ENCODE assay signal across 23 cellular contexts in genomic region chr3:20572473-20572872, GRCh38.
A peak's percentile ranks its signal among the peaks of the same experiment; 100 is the strongest.
DNase-seq lines count a peak whose midpoint lies in the region; ATAC-seq, FAIRE-seq and TF ChIP-seq lines count a peak whose summit lies in the region.
"Had no signal": no experiment of that assay in that cellular context is flagged by ENCODE, and none has a peak within 500 bp of the region (broad histone marks: within the 10 kb centered on the region; RNA-seq: fewer than 3 reads in every experiment).

No MANE protein-coding gene starts in this region.

- H3K4me3 Mint-ChIP-seq in GM23338 = no peak overlapping the region
- no peak overlapping the region for H3K4me3 Mint-ChIP-seq in astrocyte (ENCODE audit: unreplicated experiment)
- no peak overlapping the region for H3K4me3 Mint-ChIP-seq in stimulated activated effector memory CD8-positive, alpha-beta T cell treated with anti-CD3 and anti-CD28 coated beads, Interleukin-12 subunit alpha, Interleukin-12 subunit beta, amount 100 ng/mL, for 72 hours
- H3K4me3 Mint-ChIP-seq: CD14-positive monocyte; CD4-positive, alpha-beta T cell; CD8-positive, alpha-beta memory T cell; H9 had no signal

- H3K27me3 ChIP-seq in GM23338 (ENCODE audit: insufficient read depth) (no peaks in the 10 kb centered on the region), KMS-11 (ENCODE audit: insufficient read depth, low read depth) (no peaks in the 10 kb centered on the region), astrocyte (ENCODE audit: insufficient read depth, low read length) (no peaks in the 10 kb centered on the region)
- H3K27me3 ChIP-seq: BE2C; BLaER1 treated with 17β-estradiol and CSF1 and Interleukin-3, amounts not matched to agents 10 nM and 100 nM had no signal

- H3K36me3 Mint-ChIP-seq in GM23338 (ENCODE audit: low read depth) (no peaks in the 10 kb centered on the region), astrocyte (ENCODE audit: low read depth, unreplicated experiment) (no peaks in the 10 kb centered on the region)
- no peaks in the 10 kb centered on the region for H3K36me3 Mint-ChIP-seq in stimulated activated effector memory CD8-positive, alpha-beta T cell treated with anti-CD3 and anti-CD28 coated beads, Interleukin-12 subunit alpha, Interleukin-12 subunit beta, amount 100 ng/mL, for 72 hours
- H3K36me3 Mint-ChIP-seq: CD14-positive monocyte; CD8-positive, alpha-beta memory T cell had no signal

- no peak for TF ChIP-seq CTCF in GM23338 (conservative IDR thresholded peaks at IDR 0.05; ENCODE audit: low read depth in 2 of 2)
- no peak for TF ChIP-seq CTCF in KMS-11 (conservative IDR thresholded peaks at IDR 0.05; ENCODE audit: low read depth, low read length)
- no peak for TF ChIP-seq CTCF in astrocyte (IDR thresholded peaks at IDR 0.05; ENCODE audit: insufficient read depth, low read depth, low read length)

- H3K9me3 Mint-ChIP-seq in GM23338 (no peaks in the 10 kb centered on the region), astrocyte (ENCODE audit: unreplicated experiment) (no peaks in the 10 kb centered on the region)
- H3K9me3 Mint-ChIP-seq in stimulated activated effector memory CD8-positive, alpha-beta T cell treated with anti-CD3 and anti-CD28 coated beads, Interleukin-12 subunit alpha, Interleukin-12 subunit beta, amount 100 ng/mL, for 72 hours = peaks cover 19% of the 10 kb centered on the region
- H3K9me3 Mint-ChIP-seq: H9 had no signal

- H3K27me3 Mint-ChIP-seq in GM23338 (ENCODE audit: insufficient read depth, low read depth, poor library complexity) (no peaks in the 10 kb centered on the region), astrocyte (ENCODE audit: low read depth, unreplicated experiment) (no peaks in the 10 kb centered on the region)
- H3K27me3 Mint-ChIP-seq: CD4-positive, alpha-beta T cell; CD8-positive, alpha-beta memory T cell had no signal

- H3K9me3 ChIP-seq in astrocyte (ENCODE audit: insufficient read depth, low read depth, low read length) (no peaks in the 10 kb centered on the region), mesodermal cell (ENCODE audit: control insufficient read depth, low read length) (no peaks in the 10 kb centered on the region)
- H3K9me3 ChIP-seq: A549; BE2C; BLaER1 treated with 17β-estradiol and CSF1 and Interleukin-3, amounts not matched to agents 10 nM and 100 nM had no signal

- no peaks in the 10 kb centered on the region for H3K4me1 Mint-ChIP-seq in GM23338
- H3K4me1 Mint-ChIP-seq in astrocyte (ENCODE audit: low read depth, unreplicated experiment) = peaks cover 48% of the 10 kb centered on the region
- H3K4me1 Mint-ChIP-seq in stimulated activated effector memory CD8-positive, alpha-beta T cell treated with anti-CD3 and anti-CD28 coated beads, Interleukin-12 subunit alpha, Interleukin-12 subunit beta, amount 100 ng/mL, for 72 hours = no peaks in the 10 kb centered on the region
- H3K4me1 Mint-ChIP-seq: CD14-positive monocyte; CD8-positive, alpha-beta memory T cell; H9 had no signal

- DNase-seq in GM23338 (ENCODE audit: low spot score) (no peak), astrocyte (ENCODE audit: low read depth) (no peak), D341Med (ENCODE audit: low spot score) (no peak), cortex of kidney (lab: John Stamatoyannopoulos, UW) (no peak)
- no peak for DNase-seq in stimulated activated effector memory CD8-positive, alpha-beta T cell treated with anti-CD3 and anti-CD28 coated beads, Interleukin-12 subunit alpha, Interleukin-12 subunit beta, amount 100 ng/mL, for 72 hours (ENCODE audit: low spot score in 2 of 2)
- DNase-seq: 8988T; ACHN; AML-193; BE2C; CD4-positive, alpha-beta T cell; CD8-positive, alpha-beta memory T cell; DMS53; DND-41; H9 had no signal

- no peak for FAIRE-seq in astrocyte (lab: Jason Lieb, UNC)
- FAIRE-seq: A549, G401.6, GM12892 had no signal

- H3K36me3 ChIP-seq in GM23338 (ENCODE audit: insufficient read depth) = no peaks in the 10 kb centered on the region
- H3K36me3 ChIP-seq in KMS-11 (ENCODE audit: insufficient read depth) = no peaks in the 10 kb centered on the region
- H3K36me3 ChIP-seq in astrocyte (ENCODE audit: insufficient read depth, low read length) = no peaks in the 10 kb centered on the region
- H3K36me3 ChIP-seq in mesodermal cell (ENCODE audit: control insufficient read depth, insufficient read depth, low read length) = no peaks in the 10 kb centered on the region
- H3K36me3 ChIP-seq: BE2C; BLaER1 treated with 17β-estradiol and CSF1 and Interleukin-3, amounts not matched to agents 10 nM and 100 nM had no signal

- H3K27ac ChIP-seq in GM23338 (ENCODE audit: low read depth) (no peak overlapping the region), KMS-11 (peak overlapping the region; percentile 92), astrocyte (ENCODE audit: low read depth, low read length) (peak overlapping the region; percentile 93), mesodermal cell (ENCODE audit: low read depth, low read length, severe bottlenecking) (peak overlapping the region; percentile 62)
- H3K27ac ChIP-seq: A549; BLaER1 treated with 17β-estradiol and CSF1 and Interleukin-3, amounts not matched to agents 10 nM and 100 nM had no signal

- H4K20me1 ChIP-seq in GM23338 (replicated peaks; ENCODE audit: insufficient read depth) = no peaks in the 10 kb centered on the region
- H4K20me1 ChIP-seq in KMS-11 (ENCODE audit: insufficient read depth) = no peaks in the 10 kb centered on the region
- no peaks in the 10 kb centered on the region for H4K20me1 ChIP-seq in astrocyte (ENCODE audit: insufficient read depth, low read length)
- H4K20me1 ChIP-seq: BLaER1 treated with 17β-estradiol and CSF1 and Interleukin-3, amounts not matched to agents 10 nM and 100 nM had no signal

- H3K9me2 ChIP-seq in GM23338 (ENCODE audit: insufficient read depth) = no peaks in the 10 kb centered on the region

- 0 out of 2 replicates have a peak overlapping the region, but pooled peaks have one; percentile 24 for H3K27ac Mint-ChIP-seq in GM23338
- peak overlapping the region; percentile 96 for H3K27ac Mint-ChIP-seq in astrocyte (ENCODE audit: unreplicated experiment)
- no peak overlapping the region for H3K27ac Mint-ChIP-seq in stimulated activated effector memory CD8-positive, alpha-beta T cell treated with anti-CD3 and anti-CD28 coated beads, Interleukin-12 subunit alpha, Interleukin-12 subunit beta, amount 100 ng/mL, for 72 hours
- H3K27ac Mint-ChIP-seq: CD14-positive monocyte; CD4-positive, alpha-beta T cell; CD8-positive, alpha-beta memory T cell had no signal

- no peaks in the 10 kb centered on the region for H3K79me2 ChIP-seq in GM23338 (replicated peaks; ENCODE audit: insufficient read depth)
- no peaks in the 10 kb centered on the region for H3K79me2 ChIP-seq in KMS-11 (ENCODE audit: insufficient read depth, low read depth)
- H3K79me2 ChIP-seq in astrocyte (ENCODE audit: insufficient read depth, low read length) = no peaks in the 10 kb centered on the region

- ATAC-seq in GM23338 = no peak
- no peak for ATAC-seq in HG03135 (IDR thresholded peaks at IDR 0.05; ENCODE audit: unreplicated experiment)
- no peak for ATAC-seq in stimulated activated effector memory CD8-positive, alpha-beta T cell treated with anti-CD3 and anti-CD28 coated beads, Interleukin-12 subunit alpha, Interleukin-12 subunit beta, amount 100 ng/mL, for 72 hours
- ATAC-seq: A549, HCT116 had no signal

- H3K9ac ChIP-seq in KMS-11 (peak overlapping the region; percentile 52; the same call in 1 of the 2 replicates), astrocyte (ENCODE audit: low read length) (peak overlapping the region; percentile 70)
- H3K9ac ChIP-seq: BLaER1 treated with 17β-estradiol and CSF1 and Interleukin-3, amounts not matched to agents 10 nM and 100 nM had no signal

- H3K4me1 ChIP-seq in GM23338 (ENCODE audit: insufficient read depth) = no peaks in the 10 kb centered on the region
- peaks cover 68% of the 10 kb centered on the region for H3K4me1 ChIP-seq in KMS-11 (ENCODE audit: low read depth, poor library complexity, severe bottlenecking)
- H3K4me1 ChIP-seq in astrocyte (ENCODE audit: insufficient read depth, low read length) = peaks cover 23% of the 10 kb centered on the region
- H3K4me1 ChIP-seq in mesodermal cell (ENCODE audit: control insufficient read depth, insufficient read depth, low read length, poor library complexity, severe bottlenecking) = peaks cover 11% of the 10 kb centered on the region
- H3K4me1 ChIP-seq: A549; BE2C; BLaER1 treated with 17β-estradiol and CSF1 and Interleukin-3, amounts not matched to agents 10 nM and 100 nM had no signal

- WGBS in mesodermal cell (ENCODE audit: insufficient coverage in 2 of 2), 2 experiments = 94 to 100% methylated on average over 1 to 3 of the region's 5 CpGs

- no peak overlapping the region for H2AFZ ChIP-seq in GM23338
- peak overlapping the region; percentile 3; the same call in 1 of the 2 replicates for H2AFZ ChIP-seq in KMS-11 (ENCODE audit: low read depth)
- no peak overlapping the region for H2AFZ ChIP-seq in astrocyte (ENCODE audit: low read depth, low read length)

- H3F3A ChIP-seq in GM23338 (replicated peaks; ENCODE audit: low read depth) = no peaks in the 10 kb centered on the region

- H3K4me2 ChIP-seq in GM23338 (no peak overlapping the region), KMS-11 (peak overlapping the region; percentile 51), astrocyte (ENCODE audit: low read length) (no peak overlapping the region)
- H3K4me2 ChIP-seq: A549; BLaER1 treated with 17β-estradiol and CSF1 and Interleukin-3, amounts not matched to agents 10 nM and 100 nM had no signal

- no peak overlapping the region for H3K4me3 ChIP-seq in GM23338
- no peak overlapping the region for H3K4me3 ChIP-seq in KMS-11 (IDR thresholded peaks at IDR 0.05; ENCODE audit: insufficient read depth, low read depth, low read length)
- H3K4me3 ChIP-seq in astrocyte (ENCODE audit: insufficient read depth, low read depth, low read length) = no peak overlapping the region
- no peak overlapping the region for H3K4me3 ChIP-seq in mesodermal cell (ENCODE audit: extremely low read depth, insufficient read depth, low read length, poor library complexity, severe bottlenecking)
- H3K4me3 ChIP-seq: A549; BLaER1 treated with 17β-estradiol and CSF1 and Interleukin-3, amounts not matched to agents 10 nM and 100 nM had no signal

TF ChIP-seq in GM23338, 12 proteins besides CTCF, POLR2A, EP300 and RAD21 (continues in another document):
- TF ChIP-seq EZH2phosphoT487 (IDR thresholded peaks at IDR 0.05; ENCODE audit: unreplicated experiment) (no peak), ZNF114 (CRISPR knock-in tag; IDR thresholded peaks at IDR 0.05) (no peak), EZH2 (IDR thresholded peaks at IDR 0.05; ENCODE audit: low read depth, unreplicated experiment) (no peak), JUNB (IDR thresholded peaks at IDR 0.05; ENCODE audit: unreplicated experiment) (no peak)
